ENCODE assay signal across 1 cellular context in genomic region chr11:95067042-95067827, GRCh38.
TF ChIP-seq lines count a peak whose summit lies in the region.

No MANE protein-coding gene starts in this region.

TF ChIP-seq in HepG2, 621 proteins besides CTCF, POLR2A, EP300 and RAD21 (continued from another document and continues in another):
- TF ChIP-seq SRF (IDR thresholded peaks at IDR 0.05; ENCODE audit: low read depth, low read length) (no peak), TRIM22 (IDR thresholded peaks at IDR 0.05) (no peak), SSRP1 (CRISPR knock-in tag; IDR thresholded peaks at IDR 0.05) (no peak), ZNF891 (CRISPR knock-in tag; IDR thresholded peaks at IDR 0.05) (peak; percentile 59; the same call in 1 of the 2 replicates), RARG (CRISPR knock-in tag; IDR thresholded peaks at IDR 0.05; ENCODE audit: low read depth) (no peak), NPAS2 (CRISPR knock-in tag; IDR thresholded peaks at IDR 0.05; ENCODE audit: borderline replicate concordance) (no peak), ADNP (CRISPR knock-in tag; IDR thresholded peaks at IDR 0.05) (no peak), ZFP91 (CRISPR knock-in tag; IDR thresholded peaks at IDR 0.05; ENCODE audit: borderline replicate concordance) (peak; percentile 64; the same call in 1 of the 2 replicates), ZMYM4 (CRISPR knock-in tag; IDR thresholded peaks at IDR 0.05) (peak; percentile 82), FLYWCH1 (CRISPR knock-in tag; IDR thresholded peaks at IDR 0.05) (no peak), ZNF44 (CRISPR knock-in tag; IDR thresholded peaks at IDR 0.05) (no peak), ZNF510 (CRISPR knock-in tag; IDR thresholded peaks at IDR 0.05; ENCODE audit: low read depth) (no peak), GTF2F1 (IDR thresholded peaks at IDR 0.05; ENCODE audit: low read length) (no peak), ATF4 (CRISPR knock-in tag; IDR thresholded peaks at IDR 0.05) (no peak), ETV5 (CRISPR knock-in tag; IDR thresholded peaks at IDR 0.05; ENCODE audit: borderline replicate concordance) (peak; percentile 48), ZNF7 (CRISPR knock-in tag; IDR thresholded peaks at IDR 0.05) (no peak), ZNF780A (CRISPR knock-in tag; IDR thresholded peaks at IDR 0.05) (no peak), HMG20A (CRISPR knock-in tag; IDR thresholded peaks at IDR 0.05; ENCODE audit: borderline replicate concordance) (no peak), ZNF674 (CRISPR knock-in tag; IDR thresholded peaks at IDR 0.05; ENCODE audit: low read depth) (no peak), SMAD9 (CRISPR knock-in tag; IDR thresholded peaks at IDR 0.05) (no peak), PAXIP1 (CRISPR knock-in tag; conservative IDR thresholded peaks at IDR 0.05) (peak; percentile 34; the same call in 1 of the 2 replicates), TP53 (CRISPR knock-in tag; conservative IDR thresholded peaks at IDR 0.05) (no peak; the same call in 1 of the 2 replicates), MXD1 (CRISPR knock-in tag; IDR thresholded peaks at IDR 0.05) (peak; percentile 68; the same call in 1 of the 2 replicates), TMF1 (CRISPR knock-in tag; IDR thresholded peaks at IDR 0.05; ENCODE audit: low read depth) (no peak), GTF3A (CRISPR knock-in tag; conservative IDR thresholded peaks at IDR 0.05) (0 out of 2 replicates have a peak, but pooled peaks have one; percentile 52), ZNF205 (CRISPR knock-in tag; IDR thresholded peaks at IDR 0.05) (no peak), ZNF777 (CRISPR knock-in tag; IDR thresholded peaks at IDR 0.05) (peak; percentile 99), CSRNP2 (CRISPR knock-in tag; conservative IDR thresholded peaks at IDR 0.05; ENCODE audit: low read depth) (no peak), ZNF350 (CRISPR knock-in tag; IDR thresholded peaks at IDR 0.05; ENCODE audit: borderline replicate concordance, low read depth) (peak; percentile 51; the same call in 1 of the 2 replicates), ZNF740 (CRISPR knock-in tag; IDR thresholded peaks at IDR 0.05) (no peak), CREBL2 (CRISPR knock-in tag; IDR thresholded peaks at IDR 0.05; ENCODE audit: borderline replicate concordance) (no peak), SAP130 (CRISPR knock-in tag; IDR thresholded peaks at IDR 0.05; ENCODE audit: low read depth) (peak; percentile 60), REPIN1 (CRISPR knock-in tag; IDR thresholded peaks at IDR 0.05; ENCODE audit: borderline replicate concordance, low read depth) (peak; percentile 42; the same call in 1 of the 2 replicates), ZNF572 (CRISPR knock-in tag; IDR thresholded peaks at IDR 0.05) (no peak)
- TF ChIP-seq, protein P1, sequence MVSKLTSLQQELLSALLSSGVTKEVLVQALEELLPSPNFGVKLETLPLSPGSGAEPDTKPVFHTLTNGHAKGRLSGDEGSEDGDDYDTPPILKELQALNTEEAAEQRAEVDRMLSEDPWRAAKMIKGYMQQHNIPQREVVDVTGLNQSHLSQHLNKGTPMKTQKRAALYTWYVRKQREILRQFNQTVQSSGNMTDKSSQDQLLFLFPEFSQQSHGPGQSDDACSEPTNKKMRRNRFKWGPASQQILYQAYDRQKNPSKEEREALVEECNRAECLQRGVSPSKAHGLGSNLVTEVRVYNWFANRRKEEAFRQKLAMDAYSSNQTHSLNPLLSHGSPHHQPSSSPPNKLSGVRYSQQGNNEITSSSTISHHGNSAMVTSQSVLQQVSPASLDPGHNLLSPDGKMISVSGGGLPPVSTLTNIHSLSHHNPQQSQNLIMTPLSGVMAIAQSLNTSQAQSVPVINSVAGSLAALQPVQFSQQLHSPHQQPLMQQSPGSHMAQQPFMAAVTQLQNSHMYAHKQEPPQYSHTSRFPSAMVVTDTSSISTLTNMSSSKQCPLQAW (CRISPR knock-in tag; IDR thresholded peaks at IDR 0.05): peak; percentile 64; the same call in 1 of the 2 replicates
- TF ChIP-seq, protein P2, sequence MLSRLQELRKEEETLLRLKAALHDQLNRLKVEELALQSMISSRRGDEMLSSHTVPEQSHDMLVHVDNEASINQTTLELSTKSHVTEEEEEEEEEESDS (CRISPR knock-in tag; IDR thresholded peaks at IDR 0.05; ENCODE audit: borderline replicate concordance): no peak; the same call in 1 of the 2 replicates
- TF ChIP-seq, protein P3, sequence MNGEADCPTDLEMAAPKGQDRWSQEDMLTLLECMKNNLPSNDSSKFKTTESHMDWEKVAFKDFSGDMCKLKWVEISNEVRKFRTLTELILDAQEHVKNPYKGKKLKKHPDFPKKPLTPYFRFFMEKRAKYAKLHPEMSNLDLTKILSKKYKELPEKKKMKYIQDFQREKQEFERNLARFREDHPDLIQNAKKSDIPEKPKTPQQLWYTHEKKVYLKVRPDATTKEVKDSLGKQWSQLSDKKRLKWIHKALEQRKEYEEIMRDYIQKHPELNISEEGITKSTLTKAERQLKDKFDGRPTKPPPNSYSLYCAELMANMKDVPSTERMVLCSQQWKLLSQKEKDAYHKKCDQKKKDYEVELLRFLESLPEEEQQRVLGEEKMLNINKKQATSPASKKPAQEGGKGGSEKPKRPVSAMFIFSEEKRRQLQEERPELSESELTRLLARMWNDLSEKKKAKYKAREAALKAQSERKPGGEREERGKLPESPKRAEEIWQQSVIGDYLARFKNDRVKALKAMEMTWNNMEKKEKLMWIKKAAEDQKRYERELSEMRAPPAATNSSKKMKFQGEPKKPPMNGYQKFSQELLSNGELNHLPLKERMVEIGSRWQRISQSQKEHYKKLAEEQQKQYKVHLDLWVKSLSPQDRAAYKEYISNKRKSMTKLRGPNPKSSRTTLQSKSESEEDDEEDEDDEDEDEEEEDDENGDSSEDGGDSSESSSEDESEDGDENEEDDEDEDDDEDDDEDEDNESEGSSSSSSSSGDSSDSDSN (CRISPR knock-in tag; IDR thresholded peaks at IDR 0.05): peak; percentile 96
- TF ChIP-seq, protein P4, sequence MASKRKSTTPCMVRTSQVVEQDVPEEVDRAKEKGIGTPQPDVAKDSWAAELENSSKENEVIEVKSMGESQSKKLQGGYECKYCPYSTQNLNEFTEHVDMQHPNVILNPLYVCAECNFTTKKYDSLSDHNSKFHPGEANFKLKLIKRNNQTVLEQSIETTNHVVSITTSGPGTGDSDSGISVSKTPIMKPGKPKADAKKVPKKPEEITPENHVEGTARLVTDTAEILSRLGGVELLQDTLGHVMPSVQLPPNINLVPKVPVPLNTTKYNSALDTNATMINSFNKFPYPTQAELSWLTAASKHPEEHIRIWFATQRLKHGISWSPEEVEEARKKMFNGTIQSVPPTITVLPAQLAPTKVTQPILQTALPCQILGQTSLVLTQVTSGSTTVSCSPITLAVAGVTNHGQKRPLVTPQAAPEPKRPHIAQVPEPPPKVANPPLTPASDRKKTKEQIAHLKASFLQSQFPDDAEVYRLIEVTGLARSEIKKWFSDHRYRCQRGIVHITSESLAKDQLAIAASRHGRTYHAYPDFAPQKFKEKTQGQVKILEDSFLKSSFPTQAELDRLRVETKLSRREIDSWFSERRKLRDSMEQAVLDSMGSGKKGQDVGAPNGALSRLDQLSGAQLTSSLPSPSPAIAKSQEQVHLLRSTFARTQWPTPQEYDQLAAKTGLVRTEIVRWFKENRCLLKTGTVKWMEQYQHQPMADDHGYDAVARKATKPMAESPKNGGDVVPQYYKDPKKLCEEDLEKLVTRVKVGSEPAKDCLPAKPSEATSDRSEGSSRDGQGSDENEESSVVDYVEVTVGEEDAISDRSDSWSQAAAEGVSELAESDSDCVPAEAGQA (IDR thresholded peaks at IDR 0.05; ENCODE audit: low read depth): no peak
- TF ChIP-seq, protein P4 (CRISPR knock-in tag; IDR thresholded peaks at IDR 0.05; ENCODE audit: borderline replicate concordance): peak; percentile 64; the same call in 1 of the 2 replicates
